9 cellular contexts compared by ENCODE assay signal in the genomic region with DNA sequence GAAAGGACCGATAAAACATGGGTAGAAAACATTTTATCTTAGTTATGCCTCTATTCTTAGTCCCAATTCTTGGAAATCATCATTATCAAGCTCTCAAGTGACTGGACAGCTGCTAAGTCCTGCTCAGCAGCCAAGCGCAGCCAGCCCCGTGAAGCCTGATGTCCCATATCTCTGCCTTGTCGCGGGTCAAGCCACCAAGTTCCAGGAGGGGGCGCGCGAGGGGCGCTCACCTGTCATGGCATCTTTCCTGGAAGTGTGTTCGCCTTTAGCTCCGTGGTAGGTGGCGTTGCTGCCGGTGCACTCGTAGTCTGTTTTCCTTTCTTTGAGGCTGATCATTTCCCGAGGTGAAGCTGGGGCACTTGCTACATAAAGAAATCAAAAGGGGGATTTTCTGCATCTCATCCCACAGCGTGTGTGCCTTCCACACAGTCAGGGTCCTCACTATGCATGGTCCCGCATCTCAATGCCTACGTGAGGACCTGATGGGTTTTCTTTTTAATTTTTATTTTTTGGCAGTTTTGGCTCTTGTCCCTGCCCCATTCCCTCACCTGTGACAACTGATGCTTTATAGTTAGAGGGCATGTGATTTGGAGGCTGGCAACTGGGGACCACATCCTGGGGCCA.
DNase-seq lines count a peak whose midpoint lies in the region; ATAC-seq and TF ChIP-seq lines count a peak whose summit lies in the region.
"Had no signal": no experiment of that assay in that cellular context is flagged by ENCODE, and none has a peak within 500 bp of the region (broad histone marks: within the 10 kb centered on the region; RNA-seq: fewer than 3 reads in every experiment).

No MANE protein-coding gene starts in this region.

- peak overlapping the region in 1 of 3 donors; percentile 60 for H3K27ac Mint-ChIP-seq in CD4-positive, CD25-positive, alpha-beta regulatory T cell

- peaks cover 6% of the 10 kb centered on the region for H3K4me1 ChIP-seq in CD4-positive, CD25-positive, alpha-beta regulatory T cell (ENCODE audit: control insufficient read depth, insufficient read depth, low read length, poor library complexity, severe bottlenecking)
- no peaks in the 10 kb centered on the region for H3K4me1 ChIP-seq in PC-3 (ENCODE audit: insufficient read depth, low read length)

- no peaks in the 10 kb centered on the region for H3F3A ChIP-seq in PC-3 (ENCODE audit: low read length, unreplicated experiment)

- ATAC-seq in CD4-positive, CD25-positive, alpha-beta regulatory T cell (ENCODE audit: low read depth in 2 of 2) = peak; percentile 69 to 73
- peak; percentile 92 for ATAC-seq in HG03280 (IDR thresholded peaks at IDR 0.05; ENCODE audit: unreplicated experiment)
- no peak for ATAC-seq in PC-3

- CTCF ChIA-PET in PC-3 (lab: Charles Lee) = interaction anchor here (0.6 kb wide), 1 partner anchor 237 kb away, joined by 4 read pairs; no protein-coding TSS in a partner anchor

- no peaks in the 10 kb centered on the region for H3K27me3 ChIP-seq in CD4-positive, CD25-positive, alpha-beta regulatory T cell (ENCODE audit: control insufficient read depth, insufficient read depth, low read length)
- no peaks in the 10 kb centered on the region for H3K27me3 ChIP-seq in PC-3 (ENCODE audit: low read length)

- H3K36me3 Mint-ChIP-seq in CD4-positive, CD25-positive, alpha-beta regulatory T cell = peaks cover 4% of the 10 kb centered on the region

- H3K9me2 ChIP-seq in PC-3 (replicated peaks; ENCODE audit: low read length) = no peaks in the 10 kb centered on the region

- H3K4me1 Mint-ChIP-seq in CD4-positive, CD25-positive, alpha-beta regulatory T cell = peaks cover 5 to 12% (median 7%) of the 10 kb centered on the region in 4 donors

- no TSS peak for BruUV-seq in PC-3 (replicated peaks; lab: Mats Ljungman, UMichigan)

- peak; percentile 27 to 75 (median 50) for DNase-seq in CD4-positive, CD25-positive, alpha-beta regulatory T cell
- DNase-seq in GM19240 (ENCODE audit: insufficient read length, low spot score) (peak; percentile 45), PC-3 (peak; percentile 75), activated T-helper 1 cell treated with Interleukin-2 at 50 U/mL for 16 hours (ENCODE audit: low read depth) (peak; percentile 38), head of caudate nucleus (peak; percentile 30 to 86 (median 72)), putamen (ENCODE audit: low spot score) (peak; percentile 20), amniotic stem cell (lab: John Stamatoyannopoulos, UW) (no peak)

- peaks cover 5% of the 10 kb centered on the region for H3K27me3 Mint-ChIP-seq in CD4-positive, CD25-positive, alpha-beta regulatory T cell

- intact Hi-C loops in PC-3 (cut with micrococcal nuclease) = no loop called here
- intact Hi-C loops in head of caudate nucleus (cut with DNase I) = no loop called here

- H3K9ac ChIP-seq in PC-3 (ENCODE audit: low read length) = no peak overlapping the region

- H4K20me1 ChIP-seq in PC-3 (ENCODE audit: low read length) = no peaks in the 10 kb centered on the region

- no peak overlapping the region for H3K4me2 ChIP-seq in PC-3 (ENCODE audit: low read length)

- TF ChIP-seq CTCF in PC-3 (conservative IDR thresholded peaks at IDR 0.05; ENCODE audit: low read depth, low read length) = peak; percentile 90

- no peaks in the 10 kb centered on the region for H3K36me3 ChIP-seq in CD4-positive, CD25-positive, alpha-beta regulatory T cell (ENCODE audit: control insufficient read depth, insufficient read depth, low read length)
- H3K36me3 ChIP-seq in PC-3 (ENCODE audit: low read depth, low read length) = no peaks in the 10 kb centered on the region

- no peak overlapping the region for H3K27ac ChIP-seq in CD4-positive, CD25-positive, alpha-beta regulatory T cell (ENCODE audit: insufficient read depth, low read length, poor library complexity, severe bottlenecking)
- no peak overlapping the region for H3K27ac ChIP-seq in PC-3 (ENCODE audit: low read length)
- H3K27ac ChIP-seq: SK-N-MC had no signal

- 0 out of 2 replicates have a peak overlapping the region, but pooled peaks have one; percentile 5 for H2AFZ ChIP-seq in PC-3 (ENCODE audit: low read length)

- H3K4me3 Mint-ChIP-seq in CD4-positive, CD25-positive, alpha-beta regulatory T cell = peak overlapping the region in 2 of 4 donors; percentile 44 to 73

- H3K9me3 ChIP-seq in CD4-positive, CD25-positive, alpha-beta regulatory T cell (ENCODE audit: control insufficient read depth in 2 of 2, low read length in 2 of 2) = no peaks in the 10 kb centered on the region
- H3K9me3 ChIP-seq in PC-3 (ENCODE audit: low read length) = no peaks in the 10 kb centered on the region

- no peaks in the 10 kb centered on the region for H3K9me3 Mint-ChIP-seq in CD4-positive, CD25-positive, alpha-beta regulatory T cell

- POLR2A ChIA-PET in PC-3 (lab: Charles Lee; ENCODE audit: unreplicated experiment) = no interaction called here

- H3K79me2 ChIP-seq in PC-3 (ENCODE audit: low read length) = no peaks in the 10 kb centered on the region

- H3K4me3 ChIP-seq in CD4-positive, CD25-positive, alpha-beta regulatory T cell (ENCODE audit: low read depth, low read length) = peak overlapping the region; percentile 48
- H3K4me3 ChIP-seq in PC-3 (ENCODE audit: low read length) = no peak overlapping the region
- H3K4me3 ChIP-seq: SK-N-MC had no signal
